In genomic region chr6:112912351-112913101, GRCh38 we compare ENCODE assay signal across 15 cellular contexts.
DNase-seq lines count a peak whose midpoint lies in the region; ATAC-seq and TF ChIP-seq lines count a peak whose summit lies in the region.
"Had no signal": no experiment of that assay in that cellular context is flagged by ENCODE, and none has a peak within 500 bp of the region (broad histone marks: within the 10 kb centered on the region; RNA-seq: fewer than 3 reads in every experiment).

No MANE protein-coding gene starts in this region.

- H3K4me3 ChIP-seq in astrocyte of the spinal cord (ENCODE audit: low read depth, low read length): no peak overlapping the region
- H3K4me3 ChIP-seq: gastrocnemius medialis had no signal

- in situ Hi-C loops in astrocyte of the spinal cord (cut with HindIII; ENCODE audit: low sequenced_read_pairs) (no loop called here), KBM-7 (cut with MboI; ENCODE audit: low pct_unique_long_range_greater_than_20kb, low sequenced_read_pairs) (no loop called here)

- H3K4me3 Mint-ChIP-seq in HFFc6 (no peak overlapping the region), type B pancreatic cell (no peak overlapping the region)
- H3K4me3 Mint-ChIP-seq: CD8-positive, alpha-beta memory T cell; natural killer cell had no signal

- H3K27ac Mint-ChIP-seq in HFFc6: peak overlapping the region; percentile 39; the same call in 1 of the 2 replicates
- no peak overlapping the region for H3K27ac Mint-ChIP-seq in type B pancreatic cell
- H3K27ac Mint-ChIP-seq: activated naive CD4-positive, alpha-beta T cell treated with anti-CD3 and anti-CD28 coated beads, Interleukin-2, amount 50 U/mL, for 72 hours; CD8-positive, alpha-beta memory T cell; natural killer cell had no signal

- TF ChIP-seq CTCF in HFFc6 (IDR thresholded peaks at IDR 0.05) (no peak), astrocyte of the spinal cord (IDR thresholded peaks at IDR 0.05; ENCODE audit: low read depth, low read length) (no peak), type B pancreatic cell (conservative IDR thresholded peaks at IDR 0.05) (no peak)

- ATAC-seq in left ventricle myocardium superior: peak; percentile 65
- ATAC-seq in sciatic nerve: peak; percentile 56
- ATAC-seq: activated naive CD4-positive, alpha-beta T cell treated with anti-CD3 and anti-CD28 coated beads, Interleukin-2, amount 50 U/mL, for 72 hours; natural killer cell had no signal

- no peaks in the 10 kb centered on the region for H3K9me3 Mint-ChIP-seq in HFFc6
- no peaks in the 10 kb centered on the region for H3K9me3 Mint-ChIP-seq in type B pancreatic cell

- intact Hi-C loops in left ventricle myocardium superior (cut with micrococcal nuclease): no loop called here
- intact Hi-C loops in sciatic nerve (cut with DNase I): no loop called here

- H3K4me1 Mint-ChIP-seq in HFFc6 (ENCODE audit: low read depth) (peaks cover 29% of the 10 kb centered on the region), type B pancreatic cell (ENCODE audit: unreplicated experiment) (peaks cover 5% of the 10 kb centered on the region)
- H3K4me1 Mint-ChIP-seq: CD8-positive, alpha-beta memory T cell; natural killer cell had no signal

- DNase-seq in HFFc6: no peak
- DNase-seq in astrocyte of the spinal cord (ENCODE audit: low read depth, low spot score): peak; percentile 78
- no peak for DNase-seq in left ventricle myocardium superior
- DNase-seq in sciatic nerve (ENCODE audit: low spot score): no peak
- DNase-seq in type B pancreatic cell (ENCODE audit: extremely low spot score, unreplicated experiment): no peak
- DNase-seq in KBM-7: no peak
- no peak for DNase-seq in stimulated activated CD4-positive, alpha-beta T cell treated with anti-CD3 and anti-CD28 coated beads, Interleukin-2, amount 100 ng/mL, for 24 hours
- DNase-seq: activated CD8-positive, alpha-beta memory T cell treated with anti-CD3 and anti-CD28 coated beads, Interleukin-2, amount 50 U/mL, for 4 hours; CD8-positive, alpha-beta memory T cell; gastrocnemius medialis; GF-D8; natural killer cell; NCI-H1105; NCI-H510A treated with DMSO at 0.1 percent for 48 hours had no signal

- no peaks in the 10 kb centered on the region for H3K27me3 Mint-ChIP-seq in HFFc6 (ENCODE audit: insufficient read depth)
- no peaks in the 10 kb centered on the region for H3K27me3 Mint-ChIP-seq in type B pancreatic cell
- H3K27me3 Mint-ChIP-seq: CD8-positive, alpha-beta memory T cell had no signal

- no peaks in the 10 kb centered on the region for H3K36me3 Mint-ChIP-seq in HFFc6 (ENCODE audit: low read depth)
- no peaks in the 10 kb centered on the region for H3K36me3 Mint-ChIP-seq in type B pancreatic cell
- H3K36me3 Mint-ChIP-seq: activated naive CD4-positive, alpha-beta T cell treated with anti-CD3 and anti-CD28 coated beads, Interleukin-2, amount 50 U/mL, for 72 hours; CD8-positive, alpha-beta memory T cell; natural killer cell had no signal
